ENCODE assay signal across 11 cellular contexts in genomic region chr6:26029857-26030653, GRCh38. TPM values are rescaled to one million over a fixed set of nuclear protein-coding genes. Genes with fewer than 3 reads are reported as not detected.
DNase-seq lines count a peak whose midpoint lies in the region; ATAC-seq, FAIRE-seq and TF ChIP-seq lines count a peak whose summit lies in the region.
"Had no signal": no experiment of that assay in that cellular context is flagged by ENCODE, and none has a peak within 500 bp of the region (broad histone marks: within the 10 kb centered on the region; RNA-seq: fewer than 3 reads in every experiment).

No MANE protein-coding gene starts in this region.

- H3K4me3 ChIP-seq in DOHH2 (ENCODE audit: low read length) (peak overlapping the region; percentile 33), HUES48 (ENCODE audit: low read depth, low read length) (peak overlapping the region; percentile 37; the same call in 1 of the 2 replicates), SK-N-MC (peak overlapping the region; percentile 93), keratinocyte (ENCODE audit: control insufficient read depth in 2 of 3, extremely low read depth in 1 of 3, insufficient read depth in 2 of 3, low read depth in 1 of 3, low read length in 3 of 3) (no peak overlapping the region)

- no peak overlapping the region for H2AFZ ChIP-seq in keratinocyte (ENCODE audit: control insufficient read depth, low read length)

- FAIRE-seq in keratinocyte (lab: Jason Lieb, UNC) = no peak

- H3K9ac ChIP-seq in HUES48 (ENCODE audit: low read depth, low read length) (peak overlapping the region; percentile 98; the same call in 1 of the 2 replicates), SK-N-MC (ENCODE audit: insufficient read length) (peak overlapping the region; percentile 96), keratinocyte (ENCODE audit: control insufficient read depth, extremely low read depth, insufficient read depth, low read length) (no peak overlapping the region)

- peaks cover 88% of the 10 kb centered on the region for H3K4me1 ChIP-seq in DOHH2 (ENCODE audit: control insufficient read depth, low read length)
- peaks cover 49% of the 10 kb centered on the region for H3K4me1 ChIP-seq in HUES48 (ENCODE audit: control insufficient read depth, insufficient read depth, low read length)
- H3K4me1 ChIP-seq in keratinocyte (ENCODE audit: control insufficient read depth, extremely low read depth, insufficient read depth, low read length) = peaks cover 28% of the 10 kb centered on the region

- H3K36me3 ChIP-seq in DOHH2 (ENCODE audit: control insufficient read depth, low read length) (peaks cover 18% of the 10 kb centered on the region), HUES48 (ENCODE audit: control insufficient read depth, insufficient read depth, low read length) (no peaks in the 10 kb centered on the region), SK-N-MC (ENCODE audit: insufficient read depth, low read length) (no peaks in the 10 kb centered on the region), keratinocyte (ENCODE audit: control insufficient read depth in 2 of 2, extremely low read depth in 1 of 2, insufficient read depth in 2 of 2, low read length in 2 of 2) (no peaks in the 10 kb centered on the region)

- peaks cover 63% of the 10 kb centered on the region for H3F3A ChIP-seq in DOHH2 (ENCODE audit: control insufficient read depth, insufficient read depth)

- H3K9me2 ChIP-seq in DOHH2 (replicated peaks; ENCODE audit: control insufficient read depth, low read length) = no peaks in the 10 kb centered on the region

- H3K4me2 ChIP-seq in DOHH2 (ENCODE audit: low read length) = peak overlapping the region; percentile 92
- peak overlapping the region; percentile 7 for H3K4me2 ChIP-seq in keratinocyte (ENCODE audit: control insufficient read depth, extremely low read depth, insufficient read depth, low read depth, low read length)

- H3K79me2 ChIP-seq in DOHH2 (ENCODE audit: control insufficient read depth, low read length) (no peaks in the 10 kb centered on the region), keratinocyte (ENCODE audit: control insufficient read depth, insufficient read depth, low read length) (no peaks in the 10 kb centered on the region)

- H4K20me1 ChIP-seq in DOHH2 (ENCODE audit: control insufficient read depth, insufficient read depth, low read depth, low read length) (no peaks in the 10 kb centered on the region), keratinocyte (ENCODE audit: control insufficient read depth, extremely low read depth, insufficient read depth, low read length) (no peaks in the 10 kb centered on the region)

- H3K27me3 ChIP-seq in DOHH2 (ENCODE audit: control insufficient read depth, low read length) (no peaks in the 10 kb centered on the region), HUES48 (ENCODE audit: control insufficient read depth, insufficient read depth, low read length) (no peaks in the 10 kb centered on the region), keratinocyte (ENCODE audit: control insufficient read depth, extremely low read depth, insufficient read depth, low read length) (no peaks in the 10 kb centered on the region)

- no peaks in the 10 kb centered on the region for H3K9me1 ChIP-seq in keratinocyte (ENCODE audit: control insufficient read depth, extremely low read depth, insufficient read depth, low read length)

- no peaks in the 10 kb centered on the region for H3K9me3 ChIP-seq in DOHH2 (ENCODE audit: control insufficient read depth, insufficient read depth, low read length)
- H3K9me3 ChIP-seq in HUES48 (ENCODE audit: control insufficient read depth, insufficient read depth, low read length) = no peaks in the 10 kb centered on the region
- no peaks in the 10 kb centered on the region for H3K9me3 ChIP-seq in SK-N-MC (ENCODE audit: low read depth, low read length)
- no peaks in the 10 kb centered on the region for H3K9me3 ChIP-seq in keratinocyte (ENCODE audit: control insufficient read depth, low read depth, low read length)

- DNase-seq in SK-N-MC (ENCODE audit: low read depth, low spot score) (no peak), keratinocyte (ENCODE audit: low read depth, low spot score) (no peak), caudate nucleus (lab: John Stamatoyannopoulos, UW) (no peak)
- DNase-seq: DMS79, NCI-H1048, substantia nigra had no signal

- dilution Hi-C loops in keratinocyte (cut with MboI; ENCODE audit: extremely low pct_ligation_motif_present, low sequenced_read_pairs) = no loop called here

- peak overlapping the region; percentile 98 for H3K27ac ChIP-seq in DOHH2 (ENCODE audit: low read depth, low read length)
- peak overlapping the region; percentile 96 for H3K27ac ChIP-seq in HUES48 (ENCODE audit: low read depth, low read length)
- peak overlapping the region; percentile 76 for H3K27ac ChIP-seq in SK-N-MC
- H3K27ac ChIP-seq in keratinocyte (ENCODE audit: control insufficient read depth, insufficient read depth, low read length) = no peak overlapping the region
- no peak overlapping the region for H3K27ac ChIP-seq in caudate nucleus (ENCODE audit: low read depth, low read length)

- no peak for ATAC-seq in HG03378 (IDR thresholded peaks at IDR 0.05; ENCODE audit: unreplicated experiment)
- no peak for ATAC-seq in GM21786 (IDR thresholded peaks at IDR 0.05; ENCODE audit: unreplicated experiment)
- no peak for ATAC-seq in GM21528 (IDR thresholded peaks at IDR 0.05; ENCODE audit: low FRiP score, unreplicated experiment)

- TF ChIP-seq CTCF in DOHH2 (IDR thresholded peaks at IDR 0.05; ENCODE audit: low read depth, low read length, poor library complexity, severe bottlenecking) = no peak
- TF ChIP-seq CTCF in keratinocyte (optimal IDR thresholded peaks at IDR 0.05 in 1 of 3, IDR thresholded peaks at IDR 0.05 in 1 of 3, conservative IDR thresholded peaks at IDR 0.05 in 1 of 3; ENCODE audit: extremely low read depth in 1 of 3, insufficient read depth in 2 of 3, low read length in 3 of 3) = no peak

RNA-seq across cellular contexts. Expression of gene HFE, which starts 57.2 kb away (rescaled TPM):
- 13.8 to 18.6 TPM (median 18.4 TPM) in 3 replicates for polyA plus RNA-seq in keratinocyte
- polyA plus RNA-seq in keratinocyte (2011; ENCODE audit: low read depth) = 1.8 TPM
- 4.8 and 5.8 TPM in 2 replicates for polyA plus RNA-seq in keratinocyte (2011; cell fraction: cytosol; rRNA removed)
- polyA plus RNA-seq in keratinocyte (2011; cell fraction: nucleus; rRNA removed) = 22.5 and 22.9 TPM in 2 replicates
- polyA plus RNA-seq in keratinocyte (2012; ENCODE audit: low replicate concordance) = 3.0 and 11.8 TPM in 2 replicates
- 16.8 to 21.1 TPM (median 19.5 TPM) in 3 replicates for polyA minus RNA-seq in keratinocyte
- 13.0 TPM for polyA minus RNA-seq in keratinocyte (2011; cell fraction: cytosol; rRNA and poly(A)+ RNA removed)
- 19.5 and 31.3 TPM in 2 replicates for polyA minus RNA-seq in keratinocyte (2011; cell fraction: nucleus; rRNA and poly(A)+ RNA removed)

Comparison
In these comparisons a context has a peak if more than half of its experiments do, and no peak if none do; other contexts are left out.
1. H3K27ac ChIP-seq: peak in DOHH2 (single experiment), HUES48 (single experiment) and SK-N-MC (single experiment); none in keratinocyte (single experiment) and caudate nucleus (single experiment).
2. H3K4me3 ChIP-seq: peak in DOHH2 (single experiment), HUES48 (single experiment) and SK-N-MC (single experiment); none in keratinocyte (0 of 3).